Comparison of ENCODE assay signal across 1 cellular context in the genomic region with DNA sequence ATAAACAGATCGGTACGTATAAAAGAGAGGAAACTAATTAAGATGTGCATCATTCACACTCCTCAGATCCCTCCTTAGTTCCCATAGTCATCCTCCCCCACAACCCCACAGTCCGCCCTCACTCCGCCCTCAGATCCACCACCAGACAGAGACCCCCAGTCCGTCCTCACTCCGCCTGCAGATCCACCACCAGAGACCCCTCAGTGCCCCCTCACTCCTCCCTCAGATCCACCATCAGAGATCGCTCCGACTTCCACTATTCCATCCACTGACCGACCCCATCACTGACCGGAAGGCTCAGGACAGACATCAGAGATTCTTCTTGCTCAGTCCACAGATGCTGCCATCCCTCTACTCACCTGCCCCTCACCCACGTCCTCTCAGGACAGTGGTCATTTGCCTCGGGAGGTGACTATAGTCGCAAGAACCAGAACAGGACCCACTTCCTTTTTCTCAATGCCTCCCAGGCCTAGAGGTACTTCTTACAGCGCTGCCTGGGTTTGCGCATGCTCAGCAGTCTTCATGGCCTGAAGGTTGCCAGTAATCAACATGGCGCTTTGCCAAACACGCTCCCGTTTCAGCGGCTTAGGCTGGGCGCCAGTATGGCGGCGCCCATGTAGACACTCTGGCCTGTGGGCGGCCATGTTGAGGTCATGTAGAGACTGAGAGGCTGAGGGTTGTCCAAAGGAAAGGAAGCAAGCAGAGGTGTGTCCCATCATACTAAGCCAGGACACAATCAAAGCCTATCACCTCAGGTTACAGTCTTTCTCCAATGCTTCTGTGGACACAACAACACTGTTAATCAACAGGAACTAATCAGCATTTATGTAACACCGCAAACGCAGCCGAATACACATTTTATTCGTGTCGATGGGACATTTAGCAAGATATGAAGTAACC.
TF ChIP-seq lines count a peak whose summit lies in the region.

A gene (minus strand): TSS at position 508 of the 900 bp plus-strand sequence. CDS start 3,009 bp downstream, outside the sequence.

TF ChIP-seq in HepG2, 621 proteins besides CTCF, POLR2A, EP300 and RAD21 (continued from another document and continues in another):
- TF ChIP-seq, protein P1, sequence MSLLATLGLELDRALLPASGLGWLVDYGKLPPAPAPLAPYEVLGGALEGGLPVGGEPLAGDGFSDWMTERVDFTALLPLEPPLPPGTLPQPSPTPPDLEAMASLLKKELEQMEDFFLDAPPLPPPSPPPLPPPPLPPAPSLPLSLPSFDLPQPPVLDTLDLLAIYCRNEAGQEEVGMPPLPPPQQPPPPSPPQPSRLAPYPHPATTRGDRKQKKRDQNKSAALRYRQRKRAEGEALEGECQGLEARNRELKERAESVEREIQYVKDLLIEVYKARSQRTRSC (CRISPR knock-in tag; IDR thresholded peaks at IDR 0.05; ENCODE audit: low read depth) = no peak
- TF ChIP-seq YY1 (IDR thresholded peaks at IDR 0.05; ENCODE audit: insufficient read depth, insufficient replicate concordance, low read depth, low read length) (peak; percentile 100), ZNF644 (CRISPR knock-in tag; IDR thresholded peaks at IDR 0.05; ENCODE audit: low read depth) (peak; percentile 92), ZMYM3 (CRISPR knock-in tag; IDR thresholded peaks at IDR 0.05) (no peak), ELF3 (CRISPR knock-in tag; IDR thresholded peaks at IDR 0.05) (peak; percentile 78), ZNF24 (IDR thresholded peaks at IDR 0.05) (no peak), HNRNPH1 (optimal IDR thresholded peaks at IDR 0.05; ENCODE audit: low read depth, low read length) (no peak), ZNF143 (CRISPR knock-in tag; IDR thresholded peaks at IDR 0.05) (peak; percentile 77; the same call in 1 of the 2 replicates), ZNF329 (CRISPR knock-in tag; IDR thresholded peaks at IDR 0.05; ENCODE audit: low read depth) (no peak), POLR2G (IDR thresholded peaks at IDR 0.05; ENCODE audit: low read depth, low read length) (peak; percentile 79), ZNF558 (CRISPR knock-in tag; IDR thresholded peaks at IDR 0.05; ENCODE audit: borderline replicate concordance) (no peak), KLF11 (CRISPR knock-in tag; IDR thresholded peaks at IDR 0.05) (peak; percentile 44; the same call in 1 of the 2 replicates), ZNF17 (CRISPR knock-in tag; IDR thresholded peaks at IDR 0.05) (no peak), CEBPG (CRISPR knock-in tag; IDR thresholded peaks at IDR 0.05) (peak; percentile 20; the same call in 1 of the 2 replicates), CCAR2 (optimal IDR thresholded peaks at IDR 0.05; ENCODE audit: low read depth, low read length) (no peak), ZNF264 (CRISPR knock-in tag; IDR thresholded peaks at IDR 0.05) (peak; percentile 39; the same call in 1 of the 2 replicates), HOXA3 (CRISPR knock-in tag; IDR thresholded peaks at IDR 0.05) (peak; percentile 98), NCOA2 (CRISPR knock-in tag; IDR thresholded peaks at IDR 0.05) (no peak), FOXA3 (CRISPR knock-in tag; IDR thresholded peaks at IDR 0.05) (peak; percentile 76), MAFG (CRISPR knock-in tag; IDR thresholded peaks at IDR 0.05) (no peak), ZNF746 (CRISPR knock-in tag; IDR thresholded peaks at IDR 0.05) (no peak), MED1 (CRISPR knock-in tag; IDR thresholded peaks at IDR 0.05) (peak; percentile 66; the same call in 1 of the 2 replicates), NR1H2 (CRISPR knock-in tag; IDR thresholded peaks at IDR 0.05; ENCODE audit: borderline replicate concordance, low read depth) (no peak), YEATS4 (CRISPR knock-in tag; IDR thresholded peaks at IDR 0.05; ENCODE audit: borderline replicate concordance) (peak; percentile 72), ZBTB7A (CRISPR knock-in tag; IDR thresholded peaks at IDR 0.05) (no peak), ATF7 (IDR thresholded peaks at IDR 0.05) (no peak), ATF7 (CRISPR knock-in tag; IDR thresholded peaks at IDR 0.05) (no peak; the same call in 1 of the 2 replicates), FOXP1 (IDR thresholded peaks at IDR 0.05) (no peak), FOXP1 (CRISPR knock-in tag; IDR thresholded peaks at IDR 0.05) (peak; percentile 13; the same call in 1 of the 2 replicates), ZNF30 (CRISPR knock-in tag; IDR thresholded peaks at IDR 0.05) (no peak), ZNF468 (CRISPR knock-in tag; IDR thresholded peaks at IDR 0.05) (no peak), ETV5 (CRISPR knock-in tag; IDR thresholded peaks at IDR 0.05; ENCODE audit: borderline replicate concordance) (peak; percentile 10; the same call in 1 of the 2 replicates), PAWR (CRISPR knock-in tag; IDR thresholded peaks at IDR 0.05; ENCODE audit: borderline replicate concordance) (no peak), ARNTL (CRISPR knock-in tag; IDR thresholded peaks at IDR 0.05) (0 out of 2 replicates have a peak, but pooled peaks have one; percentile 22), CBX5 (CRISPR knock-in tag; IDR thresholded peaks at IDR 0.05; ENCODE audit: borderline replicate concordance) (peak; percentile 68; the same call in 1 of the 2 replicates), PLRG1 (conservative IDR thresholded peaks at IDR 0.05) (no peak), ZNF724P (CRISPR knock-in tag; IDR thresholded peaks at IDR 0.05; ENCODE audit: borderline replicate concordance) (no peak), ZMYM2 (CRISPR knock-in tag; IDR thresholded peaks at IDR 0.05) (no peak), ZNF569 (CRISPR knock-in tag; IDR thresholded peaks at IDR 0.05; ENCODE audit: borderline replicate concordance) (no peak)
- TF ChIP-seq, protein P2, sequence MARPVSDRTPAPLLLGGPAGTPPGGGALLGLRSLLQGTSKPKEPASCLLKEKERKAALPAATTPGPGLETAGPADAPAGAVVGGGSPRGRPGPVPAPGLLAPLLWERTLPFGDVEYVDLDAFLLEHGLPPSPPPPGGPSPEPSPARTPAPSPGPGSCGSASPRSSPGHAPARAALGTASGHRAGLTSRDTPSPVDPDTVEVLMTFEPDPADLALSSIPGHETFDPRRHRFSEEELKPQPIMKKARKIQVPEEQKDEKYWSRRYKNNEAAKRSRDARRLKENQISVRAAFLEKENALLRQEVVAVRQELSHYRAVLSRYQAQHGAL (CRISPR knock-in tag; IDR thresholded peaks at IDR 0.05; ENCODE audit: not compliant biosample characterization) = no peak
- TF ChIP-seq, protein P3, sequence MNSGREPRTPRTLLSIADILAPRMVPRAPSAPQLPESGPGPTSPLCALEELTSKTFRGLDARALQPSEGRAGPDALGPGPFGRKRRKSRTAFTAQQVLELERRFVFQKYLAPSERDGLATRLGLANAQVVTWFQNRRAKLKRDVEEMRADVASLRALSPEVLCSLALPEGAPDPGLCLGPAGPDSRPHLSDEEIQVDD (CRISPR knock-in tag; IDR thresholded peaks at IDR 0.05; ENCODE audit: borderline replicate concordance) = no peak
- TF ChIP-seq, protein P4, sequence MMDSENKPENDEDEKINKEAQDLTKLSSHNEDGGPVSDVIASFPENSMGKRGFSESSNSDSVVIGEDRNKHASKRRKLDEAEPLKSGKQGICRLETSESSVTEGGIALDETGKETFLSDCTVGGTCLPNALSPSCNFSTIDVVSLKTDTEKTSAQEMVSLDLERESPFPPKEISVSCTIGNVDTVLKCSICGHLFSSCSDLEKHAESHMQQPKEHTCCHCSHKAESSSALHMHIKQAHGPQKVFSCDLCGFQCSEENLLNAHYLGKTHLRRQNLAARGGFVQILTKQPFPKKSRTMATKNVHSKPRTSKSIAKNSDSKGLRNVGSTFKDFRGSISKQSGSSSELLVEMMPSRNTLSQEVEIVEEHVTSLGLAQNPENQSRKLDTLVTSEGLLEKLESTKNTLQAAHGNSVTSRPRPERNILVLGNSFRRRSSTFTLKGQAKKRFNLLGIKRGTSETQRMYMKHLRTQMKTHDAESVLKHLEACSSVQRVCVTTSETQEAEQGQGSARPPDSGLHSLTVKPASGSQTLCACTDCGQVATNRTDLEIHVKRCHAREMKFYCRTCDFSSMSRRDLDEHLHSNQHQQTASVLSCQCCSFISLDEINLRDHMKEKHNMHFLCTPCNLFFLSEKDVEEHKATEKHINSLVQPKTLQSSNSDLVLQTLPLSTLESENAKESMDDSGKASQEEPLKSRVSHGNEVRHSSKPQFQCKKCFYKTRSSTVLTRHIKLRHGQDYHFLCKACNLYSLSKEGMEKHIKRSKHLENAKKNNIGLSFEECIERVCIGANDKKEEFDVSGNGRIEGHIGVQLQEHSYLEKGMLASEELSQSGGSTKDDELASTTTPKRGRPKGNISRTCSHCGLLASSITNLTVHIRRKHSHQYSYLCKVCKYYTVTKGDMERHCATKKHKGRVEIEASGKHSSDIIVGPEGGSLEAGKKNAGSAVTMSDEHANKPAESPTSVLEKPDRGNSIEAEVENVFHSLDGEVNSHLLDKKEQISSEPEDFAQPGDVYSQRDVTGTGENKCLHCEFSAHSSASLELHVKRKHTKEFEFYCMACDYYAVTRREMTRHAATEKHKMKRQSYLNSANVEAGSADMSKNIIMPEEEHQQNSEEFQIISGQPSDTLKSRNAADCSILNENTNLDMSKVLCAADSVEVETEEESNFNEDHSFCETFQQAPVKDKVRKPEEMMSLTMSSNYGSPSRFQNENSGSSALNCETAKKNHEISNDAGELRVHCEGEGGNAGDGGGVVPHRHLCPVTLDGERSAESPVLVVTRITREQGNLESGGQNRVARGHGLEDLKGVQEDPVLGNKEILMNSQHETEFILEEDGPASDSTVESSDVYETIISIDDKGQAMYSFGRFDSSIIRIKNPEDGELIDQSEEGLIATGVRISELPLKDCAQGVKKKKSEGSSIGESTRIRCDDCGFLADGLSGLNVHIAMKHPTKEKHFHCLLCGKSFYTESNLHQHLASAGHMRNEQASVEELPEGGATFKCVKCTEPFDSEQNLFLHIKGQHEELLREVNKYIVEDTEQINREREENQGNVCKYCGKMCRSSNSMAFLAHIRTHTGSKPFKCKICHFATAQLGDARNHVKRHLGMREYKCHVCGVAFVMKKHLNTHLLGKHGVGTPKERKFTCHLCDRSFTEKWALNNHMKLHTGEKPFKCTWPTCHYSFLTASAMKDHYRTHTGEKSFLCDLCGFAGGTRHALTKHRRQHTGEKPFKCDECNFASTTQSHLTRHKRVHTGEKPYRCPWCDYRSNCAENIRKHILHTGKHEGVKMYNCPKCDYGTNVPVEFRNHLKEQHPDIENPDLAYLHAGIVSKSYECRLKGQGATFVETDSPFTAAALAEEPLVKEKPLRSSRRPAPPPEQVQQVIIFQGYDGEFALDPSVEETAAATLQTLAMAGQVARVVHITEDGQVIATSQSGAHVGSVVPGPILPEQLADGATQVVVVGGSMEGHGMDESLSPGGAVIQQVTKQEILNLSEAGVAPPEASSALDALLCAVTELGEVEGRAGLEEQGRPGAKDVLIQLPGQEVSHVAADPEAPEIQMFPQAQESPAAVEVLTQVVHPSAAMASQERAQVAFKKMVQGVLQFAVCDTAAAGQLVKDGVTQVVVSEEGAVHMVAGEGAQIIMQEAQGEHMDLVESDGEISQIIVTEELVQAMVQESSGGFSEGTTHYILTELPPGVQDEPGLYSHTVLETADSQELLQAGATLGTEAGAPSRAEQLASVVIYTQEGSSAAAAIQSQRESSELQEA (CRISPR knock-in tag; IDR thresholded peaks at IDR 0.05; ENCODE audit: not compliant biosample characterization) = peak; percentile 52
- TF ChIP-seq, protein P5, sequence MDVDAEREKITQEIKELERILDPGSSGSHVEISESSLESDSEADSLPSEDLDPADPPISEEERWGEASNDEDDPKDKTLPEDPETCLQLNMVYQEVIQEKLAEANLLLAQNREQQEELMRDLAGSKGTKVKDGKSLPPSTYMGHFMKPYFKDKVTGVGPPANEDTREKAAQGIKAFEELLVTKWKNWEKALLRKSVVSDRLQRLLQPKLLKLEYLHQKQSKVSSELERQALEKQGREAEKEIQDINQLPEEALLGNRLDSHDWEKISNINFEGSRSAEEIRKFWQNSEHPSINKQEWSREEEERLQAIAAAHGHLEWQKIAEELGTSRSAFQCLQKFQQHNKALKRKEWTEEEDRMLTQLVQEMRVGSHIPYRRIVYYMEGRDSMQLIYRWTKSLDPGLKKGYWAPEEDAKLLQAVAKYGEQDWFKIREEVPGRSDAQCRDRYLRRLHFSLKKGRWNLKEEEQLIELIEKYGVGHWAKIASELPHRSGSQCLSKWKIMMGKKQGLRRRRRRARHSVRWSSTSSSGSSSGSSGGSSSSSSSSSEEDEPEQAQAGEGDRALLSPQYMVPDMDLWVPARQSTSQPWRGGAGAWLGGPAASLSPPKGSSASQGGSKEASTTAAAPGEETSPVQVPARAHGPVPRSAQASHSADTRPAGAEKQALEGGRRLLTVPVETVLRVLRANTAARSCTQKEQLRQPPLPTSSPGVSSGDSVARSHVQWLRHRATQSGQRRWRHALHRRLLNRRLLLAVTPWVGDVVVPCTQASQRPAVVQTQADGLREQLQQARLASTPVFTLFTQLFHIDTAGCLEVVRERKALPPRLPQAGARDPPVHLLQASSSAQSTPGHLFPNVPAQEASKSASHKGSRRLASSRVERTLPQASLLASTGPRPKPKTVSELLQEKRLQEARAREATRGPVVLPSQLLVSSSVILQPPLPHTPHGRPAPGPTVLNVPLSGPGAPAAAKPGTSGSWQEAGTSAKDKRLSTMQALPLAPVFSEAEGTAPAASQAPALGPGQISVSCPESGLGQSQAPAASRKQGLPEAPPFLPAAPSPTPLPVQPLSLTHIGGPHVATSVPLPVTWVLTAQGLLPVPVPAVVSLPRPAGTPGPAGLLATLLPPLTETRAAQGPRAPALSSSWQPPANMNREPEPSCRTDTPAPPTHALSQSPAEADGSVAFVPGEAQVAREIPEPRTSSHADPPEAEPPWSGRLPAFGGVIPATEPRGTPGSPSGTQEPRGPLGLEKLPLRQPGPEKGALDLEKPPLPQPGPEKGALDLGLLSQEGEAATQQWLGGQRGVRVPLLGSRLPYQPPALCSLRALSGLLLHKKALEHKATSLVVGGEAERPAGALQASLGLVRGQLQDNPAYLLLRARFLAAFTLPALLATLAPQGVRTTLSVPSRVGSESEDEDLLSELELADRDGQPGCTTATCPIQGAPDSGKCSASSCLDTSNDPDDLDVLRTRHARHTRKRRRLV (CRISPR knock-in tag; IDR thresholded peaks at IDR 0.05) = no peak
- TF ChIP-seq, protein P6, sequence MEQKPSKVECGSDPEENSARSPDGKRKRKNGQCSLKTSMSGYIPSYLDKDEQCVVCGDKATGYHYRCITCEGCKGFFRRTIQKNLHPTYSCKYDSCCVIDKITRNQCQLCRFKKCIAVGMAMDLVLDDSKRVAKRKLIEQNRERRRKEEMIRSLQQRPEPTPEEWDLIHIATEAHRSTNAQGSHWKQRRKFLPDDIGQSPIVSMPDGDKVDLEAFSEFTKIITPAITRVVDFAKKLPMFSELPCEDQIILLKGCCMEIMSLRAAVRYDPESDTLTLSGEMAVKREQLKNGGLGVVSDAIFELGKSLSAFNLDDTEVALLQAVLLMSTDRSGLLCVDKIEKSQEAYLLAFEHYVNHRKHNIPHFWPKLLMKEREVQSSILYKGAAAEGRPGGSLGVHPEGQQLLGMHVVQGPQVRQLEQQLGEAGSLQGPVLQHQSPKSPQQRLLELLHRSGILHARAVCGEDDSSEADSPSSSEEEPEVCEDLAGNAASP (CRISPR knock-in tag; IDR thresholded peaks at IDR 0.05; ENCODE audit: borderline replicate concordance) = peak; percentile 61
- TF ChIP-seq, protein P7, sequence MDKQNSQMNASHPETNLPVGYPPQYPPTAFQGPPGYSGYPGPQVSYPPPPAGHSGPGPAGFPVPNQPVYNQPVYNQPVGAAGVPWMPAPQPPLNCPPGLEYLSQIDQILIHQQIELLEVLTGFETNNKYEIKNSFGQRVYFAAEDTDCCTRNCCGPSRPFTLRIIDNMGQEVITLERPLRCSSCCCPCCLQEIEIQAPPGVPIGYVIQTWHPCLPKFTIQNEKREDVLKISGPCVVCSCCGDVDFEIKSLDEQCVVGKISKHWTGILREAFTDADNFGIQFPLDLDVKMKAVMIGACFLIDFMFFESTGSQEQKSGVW (CRISPR knock-in tag; IDR thresholded peaks at IDR 0.05; ENCODE audit: borderline replicate concordance) = no peak
- TF ChIP-seq, protein P8, sequence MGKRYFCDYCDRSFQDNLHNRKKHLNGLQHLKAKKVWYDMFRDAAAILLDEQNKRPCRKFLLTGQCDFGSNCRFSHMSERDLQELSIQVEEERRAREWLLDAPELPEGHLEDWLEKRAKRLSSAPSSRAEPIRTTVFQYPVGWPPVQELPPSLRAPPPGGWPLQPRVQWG (CRISPR knock-in tag; IDR thresholded peaks at IDR 0.05; ENCODE audit: borderline replicate concordance, low read depth) = no peak
